ENCODE assay signal across 18 cellular contexts in the genomic region with DNA sequence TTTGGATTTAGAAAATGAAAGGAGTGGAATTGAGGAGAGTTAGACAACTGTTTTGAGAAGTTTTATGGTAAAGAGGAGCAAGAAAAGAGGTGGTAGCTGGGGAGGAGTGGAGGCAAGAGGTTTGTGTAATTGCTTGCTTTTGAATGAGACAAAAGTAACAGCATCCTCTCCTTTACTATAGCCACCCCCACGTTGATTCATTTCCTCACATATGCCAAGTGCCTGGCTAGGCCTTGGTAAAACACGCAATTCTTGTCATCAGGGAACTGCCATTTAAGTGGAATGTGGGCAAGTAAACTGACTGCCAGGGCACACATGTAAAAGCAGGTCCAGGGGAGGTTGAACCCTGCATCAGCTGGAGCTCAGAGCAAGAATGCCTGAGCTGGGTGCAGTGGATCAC. TPM values are rescaled to one million over a fixed set of nuclear protein-coding genes. Genes with fewer than 3 reads are reported as not detected.
A peak's percentile ranks its signal among the peaks of the same experiment; 100 is the strongest.
DNase-seq lines count a peak whose midpoint lies in the region; TF ChIP-seq lines count a peak whose summit lies in the region.
"Had no signal": no experiment of that assay in that cellular context is flagged by ENCODE, and none has a peak within 500 bp of the region (broad histone marks: within the 10 kb centered on the region; RNA-seq: fewer than 3 reads in every experiment).

No MANE protein-coding gene starts in this region.

- no TSS peak for BruUV-seq in mammary epithelial cell (replicated peaks; lab: Mats Ljungman, UMichigan)

- intact Hi-C loops in mammary epithelial cell (cut with micrococcal nuclease) = no loop called here
- intact Hi-C loops in breast epithelium (cut with DNase I; ENCODE audit: low total_unique reads) = no loop called here

- H3K9ac ChIP-seq in mammary epithelial cell (ENCODE audit: insufficient read depth, low read length) (no peak overlapping the region), skeletal muscle satellite cell (ENCODE audit: low read depth, low read length) (no peak overlapping the region)

- 85% methylated on average over 2 of the region's 2 CpGs for WGBS in mammary epithelial cell (ENCODE audit: low coverage, missing lambda C conversion rate)

- TF ChIP-seq CTCF in mammary epithelial cell (conservative IDR thresholded peaks at IDR 0.05 in 1 of 2, IDR thresholded peaks at IDR 0.05 in 1 of 2; ENCODE audit: extremely low read depth in 1 of 2, insufficient read depth in 1 of 2, low read depth in 1 of 2, low read length in 2 of 2) (no peak), breast epithelium (IDR thresholded peaks at IDR 0.05) (no peak), cardiac fibroblast (IDR thresholded peaks at IDR 0.05; ENCODE audit: low read depth, low read length) (no peak)

- H3K9me3 ChIP-seq in mammary epithelial cell (replicated peaks; ENCODE audit: insufficient read depth, low read length) (no peaks in the 10 kb centered on the region), breast epithelium (no peaks in the 10 kb centered on the region), skeletal muscle satellite cell (replicated peaks; ENCODE audit: low read length) (no peaks in the 10 kb centered on the region)
- no peaks in the 10 kb centered on the region for H3K9me3 ChIP-seq in effector memory CD4-positive, alpha-beta T cell (ENCODE audit: control insufficient read depth, low read length)
- H3K9me3 ChIP-seq: upper lobe of left lung had no signal

- H3K36me3 ChIP-seq in mammary epithelial cell (ENCODE audit: insufficient read depth, low read length) (peaks cover 2% of the 10 kb centered on the region), breast epithelium (no peaks in the 10 kb centered on the region), skeletal muscle satellite cell (ENCODE audit: insufficient read depth, low read length) (no peaks in the 10 kb centered on the region)
- H3K36me3 ChIP-seq in effector memory CD4-positive, alpha-beta T cell (ENCODE audit: control insufficient read depth, insufficient read depth, low read length) = peaks cover 3% of the 10 kb centered on the region
- H3K36me3 ChIP-seq: WERI-Rb-1 had no signal

- dilution Hi-C loops in mammary epithelial cell (cut with HindIII; ENCODE audit: low sequenced_read_pairs) = no loop called here

- H3K4me2 ChIP-seq in mammary epithelial cell (ENCODE audit: insufficient read depth, low read depth, low read length) (no peak overlapping the region), skeletal muscle satellite cell (ENCODE audit: low read length) (peak overlapping the region; percentile 18)

- no peak overlapping the region for H3K27ac ChIP-seq in mammary epithelial cell (ENCODE audit: insufficient read depth, low read depth, low read length)
- no peak overlapping the region for H3K27ac ChIP-seq in breast epithelium
- no peak overlapping the region for H3K27ac ChIP-seq in effector memory CD4-positive, alpha-beta T cell (ENCODE audit: insufficient read depth, low read length, poor library complexity, severe bottlenecking)
- H3K27ac ChIP-seq: upper lobe of left lung, WERI-Rb-1 had no signal

- CTCF ChIA-PET in mammary epithelial cell (lab: Charles Lee; ENCODE audit: low non-redundant PET) = no interaction called here

- no peak for TF ChIP-seq POLR2A in breast epithelium (IDR thresholded peaks at IDR 0.05)

- no peak overlapping the region for H2AFZ ChIP-seq in mammary epithelial cell (ENCODE audit: low read depth, low read length)

- H3K79me2 ChIP-seq in mammary epithelial cell (ENCODE audit: insufficient read depth, low read length) = peaks cover 35% of the 10 kb centered on the region

- H3K27me3 ChIP-seq in mammary epithelial cell (ENCODE audit: insufficient read depth, low read length) (no peaks in the 10 kb centered on the region), breast epithelium (no peaks in the 10 kb centered on the region), skeletal muscle satellite cell (ENCODE audit: control insufficient read depth, insufficient read depth, low read length) (no peaks in the 10 kb centered on the region)
- no peaks in the 10 kb centered on the region for H3K27me3 ChIP-seq in effector memory CD4-positive, alpha-beta T cell (replicated peaks; ENCODE audit: control insufficient read depth, insufficient read depth, low read length, poor library complexity, severe bottlenecking)
- H3K27me3 ChIP-seq: upper lobe of left lung had no signal

- in situ Hi-C loops in mammary epithelial cell (cut with MboI; ENCODE audit: low sequenced_read_pairs in 2 of 2) = no loop called here

- no peaks in the 10 kb centered on the region for H4K20me1 ChIP-seq in mammary epithelial cell (ENCODE audit: insufficient read depth, low read length)

- H3K4me1 ChIP-seq in mammary epithelial cell (ENCODE audit: insufficient read depth, low read length) = peaks cover 23% of the 10 kb centered on the region
- H3K4me1 ChIP-seq in breast epithelium = peaks cover 0 to 12% of the 10 kb centered on the region in 2 donors
- H3K4me1 ChIP-seq in skeletal muscle satellite cell (ENCODE audit: control insufficient read depth, insufficient read depth, low read length) = peaks cover 16% of the 10 kb centered on the region
- H3K4me1 ChIP-seq in effector memory CD4-positive, alpha-beta T cell (ENCODE audit: control insufficient read depth, insufficient read depth, low read length, poor library complexity, severe bottlenecking) = peaks cover 3% of the 10 kb centered on the region

- H3K4me3 ChIP-seq in mammary epithelial cell (replicated peaks in 1 of 3; ENCODE audit: insufficient read depth in 1 of 3, low read depth in 2 of 3, low read length in 3 of 3) (no peak overlapping the region), breast epithelium (no peak overlapping the region), cardiac fibroblast (replicated peaks in 1 of 2; ENCODE audit: low read depth in 2 of 2, low read length in 2 of 2) (no peak overlapping the region), skeletal muscle satellite cell (ENCODE audit: low read length) (no peak overlapping the region)
- H3K4me3 ChIP-seq in effector memory CD4-positive, alpha-beta T cell (ENCODE audit: insufficient read depth, low read depth, low read length, poor library complexity, severe bottlenecking) = no peak overlapping the region
- H3K4me3 ChIP-seq: lung, upper lobe of left lung had no signal

- peak; percentile 30 for DNase-seq in mammary epithelial cell
- DNase-seq in breast epithelium (ENCODE audit: low spot score in 2 of 2) = no peak
- peak; percentile 35 for DNase-seq in HS-5 (ENCODE audit: low read depth)
- DNase-seq in cardiac fibroblast (ENCODE audit: low read depth in 2 of 2) = peak; percentile 5 to 22
- no peak for DNase-seq in effector memory CD4-positive, alpha-beta T cell
- DNase-seq in activated naive CD4-positive, alpha-beta T cell treated with Interleukin-2 at 50 U/mL for 16 hours = no peak
- DNase-seq: activated gamma-delta T cell, C1 segment of cervical spinal cord, DMS153, hippocampal formation, NCI-H2107, NCI-H446, SIG-M5, T-helper 9 cell, upper lobe of left lung, WERI-Rb-1 had no signal

RNA-seq across cellular contexts. Expression of gene MTRES1, which starts 4.1 kb away (rescaled TPM):
- 10 to 100 TPM in 1 of 2 donors, 1 to 10 TPM in 1; 6.8 to 22.0 TPM for total RNA-seq in mammary epithelial cell
- 9.3 TPM for polyA plus RNA-seq in mammary epithelial cell
- polyA minus RNA-seq in mammary epithelial cell = 7.5 TPM
- 10 to 100 TPM; 10.8 to 13.5 (median 13.3) TPM for total RNA-seq in breast epithelium
- total RNA-seq in skeletal muscle satellite cell (2012; rRNA removed) = 12.7 and 17.2 TPM in 2 replicates

RNA-seq across cellular contexts. Expression of gene CD24, which starts 57.5 kb away (rescaled TPM):
- total RNA-seq in mammary epithelial cell = 100 to 1,000 TPM; 299 to 397 TPM
- 314 TPM for polyA plus RNA-seq in mammary epithelial cell
- 258 TPM for polyA minus RNA-seq in mammary epithelial cell
- total RNA-seq in breast epithelium = 100 to 1,000 TPM in 2 of 3 donors, 10 to 100 TPM in 1; 16.8 to 470 (median 201) TPM
- 0.25 and 5.0 TPM in 2 replicates for total RNA-seq in skeletal muscle satellite cell (2012; rRNA removed)

Comparison
In these comparisons a context has a peak if more than half of its experiments do, and no peak if none do; other contexts are left out.
1. DNase-seq: peak in mammary epithelial cell (single experiment), HS-5 (single experiment) and cardiac fibroblast (2 of 2); none in breast epithelium (0 of 2), effector memory CD4-positive, alpha-beta T cell (0 of 3) and activated naive CD4-positive, alpha-beta T cell treated with Interleukin-2 at 50 U/mL for 16 hours (single experiment).